Comparison of ENCODE assay signal across 1 cellular context in genomic region chr19:49338691-49339363, GRCh38.
TF ChIP-seq lines count a peak whose summit lies in the region.

No MANE protein-coding gene starts in this region.

TF ChIP-seq in WTC11, 78 proteins besides CTCF, POLR2A, EP300 and RAD21 (continued from another document):
- 0 out of 2 replicates have a peak, but pooled peaks have one; percentile 65 for TF ChIP-seq ZNF532 (CRISPR knock-in tag; IDR thresholded peaks at IDR 0.05; ENCODE audit: borderline replicate concordance)
- TF ChIP-seq ZNF232 (CRISPR knock-in tag; IDR thresholded peaks at IDR 0.05): no peak
- peak; percentile 59; the same call in 1 of the 2 replicates for TF ChIP-seq NFATC4 (CRISPR knock-in tag; IDR thresholded peaks at IDR 0.05)
- no peak for TF ChIP-seq PRRX2 (CRISPR knock-in tag; IDR thresholded peaks at IDR 0.05)
- TF ChIP-seq KAT7 (CRISPR knock-in tag; IDR thresholded peaks at IDR 0.05; ENCODE audit: borderline replicate concordance): no peak
- no peak for TF ChIP-seq STAT6 (CRISPR knock-in tag; conservative IDR thresholded peaks at IDR 0.05; ENCODE audit: low read depth)
- peak; percentile 40; the same call in 1 of the 2 replicates for TF ChIP-seq ARID4B (CRISPR knock-in tag; IDR thresholded peaks at IDR 0.05; ENCODE audit: borderline replicate concordance)
- no peak for TF ChIP-seq AR (CRISPR knock-in tag; IDR thresholded peaks at IDR 0.05)
- no peak for TF ChIP-seq HMGA2 (CRISPR knock-in tag; IDR thresholded peaks at IDR 0.05)
- peak; percentile 38; the same call in 1 of the 2 replicates for TF ChIP-seq MAX (CRISPR knock-in tag; IDR thresholded peaks at IDR 0.05)
- peak; percentile 61 for TF ChIP-seq ZMAT4 (CRISPR knock-in tag; IDR thresholded peaks at IDR 0.05)
- TF ChIP-seq ATF2 (CRISPR knock-in tag; IDR thresholded peaks at IDR 0.05; ENCODE audit: borderline replicate concordance, low read depth): no peak
- peak; percentile 42; the same call in 1 of the 2 replicates for TF ChIP-seq TEAD1 (CRISPR knock-in tag; IDR thresholded peaks at IDR 0.05)
- TF ChIP-seq RORB (CRISPR knock-in tag; IDR thresholded peaks at IDR 0.05): no peak
- TF ChIP-seq ZNF425 (CRISPR knock-in tag; conservative IDR thresholded peaks at IDR 0.05): no peak
- TF ChIP-seq CREM (CRISPR knock-in tag; IDR thresholded peaks at IDR 0.05): no peak
- no peak for TF ChIP-seq ZNF317 (CRISPR knock-in tag; IDR thresholded peaks at IDR 0.05; ENCODE audit: borderline replicate concordance, low read depth)
TF ChIP-seq in WTC11: peak in this region for 9.
